8 cellular contexts compared by ENCODE assay signal in genomic region chr22:41621099-41621910, GRCh38. TPM values are rescaled to one million over a fixed set of nuclear protein-coding genes. Genes with fewer than 3 reads are reported as not detected.
A peak's percentile ranks its signal among the peaks of the same experiment; 100 is the strongest.
DNase-seq lines count a peak whose midpoint lies in the region; ATAC-seq, FAIRE-seq and TF ChIP-seq lines count a peak whose summit lies in the region.

Gene XRCC6 (plus strand): TSS chr22:41621295. CDS start chr22:41622005, 710 bp downstream.

- peaks cover 6 to 16% of the 10 kb centered on the region in 2 donors for H3K36me3 ChIP-seq in kidney (ENCODE audit: control insufficient read depth in 1 of 2, insufficient read depth in 2 of 2, low read length in 2 of 2)

- peak; percentile 66 for FAIRE-seq in kidney (lab: Jason Lieb, UNC)

- TF ChIP-seq CTCF in AG10803 (conservative IDR thresholded peaks at IDR 0.05; ENCODE audit: low read length), result no peak
- TF ChIP-seq CTCF in kidney (IDR thresholded peaks at IDR 0.05; ENCODE audit: borderline replicate concordance, extremely low read depth, insufficient read depth), result no peak

- no peaks in the 10 kb centered on the region for H3K9me3 ChIP-seq in kidney (ENCODE audit: control insufficient read depth in 1 of 2, low read length in 2 of 2)

- peaks cover 10 to 12% of the 10 kb centered on the region in 2 donors for H3K4me1 ChIP-seq in kidney (ENCODE audit: control insufficient read depth in 1 of 2, insufficient read depth in 1 of 2, low read depth in 1 of 2, low read length in 2 of 2)

- peak within 1 kb of the TSS; percentile 97 for H3K27ac ChIP-seq in kidney (ENCODE audit: low read depth in 2 of 2, low read length in 2 of 2)

- intact Hi-C loops in kidney (cut with DNase I), result no loop called here

- peak; percentile 100 for DNase-seq in AG10803 (ENCODE audit: low read depth)
- peak; percentile 97 for DNase-seq in NCI-H510A (lab: John Stamatoyannopoulos, UW)
- peak; percentile 100 for DNase-seq in activated CD4-positive, alpha-beta T cell treated with anti-CD3 and anti-CD28 coated beads for 1 hour
- peak; percentile 100 for DNase-seq in cerebellum (ENCODE audit: low spot score)
- peak; percentile 100 for DNase-seq in kidney
- DNase-seq in stimulated activated CD4-positive, alpha-beta T cell treated with anti-CD3 and anti-CD28 coated beads, Interleukin-15, amount 100 ng/mL, for 24 hours, result peak; percentile 100

- ATAC-seq in GM19043 (IDR thresholded peaks at IDR 0.05; ENCODE audit: low read depth, unreplicated experiment), result peak; percentile 86
- ATAC-seq in HG03378 (IDR thresholded peaks at IDR 0.05; ENCODE audit: unreplicated experiment), result peak; percentile 73

- H3K4me3 ChIP-seq in AG10803 (ENCODE audit: low read length) (peak within 1 kb of the TSS; percentile 97), kidney (ENCODE audit: low read length in 2 of 2) (peak within 1 kb of the TSS; percentile 86 to 89)

- H3K9ac ChIP-seq in kidney (ENCODE audit: low read length in 2 of 2), result peak within 1 kb of the TSS; percentile 92 to 94

RNA-seq across cellular contexts. Expression of gene XRCC6, which starts in this region (rescaled TPM):
- total RNA-seq in cerebellum (131 TPM), kidney (183 TPM)
- polyA plus RNA-seq in kidney (ENCODE audit: insufficient read depth, low read depth, low replicate concordance), result 168 TPM

Comparison
In these comparisons a context has a peak if more than half of its experiments do, and no peak if none do; other contexts are left out.
1. Peak in every context shown above with its lines: DNase-seq, ATAC-seq, H3K4me3 ChIP-seq and H3K27ac ChIP-seq.